ENCODE assay signal across 1 cellular context in genomic region chr1:201023517-201023902, GRCh38.
TF ChIP-seq lines count a peak whose summit lies in the region.

Gene KIF21B, minus strand, starts transcription at chr1:201023714. Its CDS starts 331 bp downstream, at chr1:201023383.

TF ChIP-seq in K562, 482 proteins besides CTCF, POLR2A, EP300 and RAD21 (continued from another document and continues in another):
- TF ChIP-seq, protein P1, sequence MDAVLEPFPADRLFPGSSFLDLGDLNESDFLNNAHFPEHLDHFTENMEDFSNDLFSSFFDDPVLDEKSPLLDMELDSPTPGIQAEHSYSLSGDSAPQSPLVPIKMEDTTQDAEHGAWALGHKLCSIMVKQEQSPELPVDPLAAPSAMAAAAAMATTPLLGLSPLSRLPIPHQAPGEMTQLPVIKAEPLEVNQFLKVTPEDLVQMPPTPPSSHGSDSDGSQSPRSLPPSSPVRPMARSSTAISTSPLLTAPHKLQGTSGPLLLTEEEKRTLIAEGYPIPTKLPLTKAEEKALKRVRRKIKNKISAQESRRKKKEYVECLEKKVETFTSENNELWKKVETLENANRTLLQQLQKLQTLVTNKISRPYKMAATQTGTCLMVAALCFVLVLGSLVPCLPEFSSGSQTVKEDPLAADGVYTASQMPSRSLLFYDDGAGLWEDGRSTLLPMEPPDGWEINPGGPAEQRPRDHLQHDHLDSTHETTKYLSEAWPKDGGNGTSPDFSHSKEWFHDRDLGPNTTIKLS (IDR thresholded peaks at IDR 0.05; ENCODE audit: borderline replicate concordance, low read depth), result no peak
- TF ChIP-seq, protein P2, sequence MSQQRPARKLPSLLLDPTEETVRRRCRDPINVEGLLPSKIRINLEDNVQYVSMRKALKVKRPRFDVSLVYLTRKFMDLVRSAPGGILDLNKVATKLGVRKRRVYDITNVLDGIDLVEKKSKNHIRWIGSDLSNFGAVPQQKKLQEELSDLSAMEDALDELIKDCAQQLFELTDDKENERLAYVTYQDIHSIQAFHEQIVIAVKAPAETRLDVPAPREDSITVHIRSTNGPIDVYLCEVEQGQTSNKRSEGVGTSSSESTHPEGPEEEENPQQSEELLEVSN (IDR thresholded peaks at IDR 0.05; ENCODE audit: borderline replicate concordance in 1 of 2, extremely low read depth in 1 of 2, insufficient read depth in 1 of 2, insufficient read length in 1 of 2, low read depth in 1 of 2, low read length in 1 of 2, poor library complexity in 1 of 2, severe bottlenecking in 1 of 2), result peak; percentile 72 to 91
- TF ChIP-seq MAFK (IDR thresholded peaks at IDR 0.05; ENCODE audit: low read length), result no peak
- TF ChIP-seq PHB2 (IDR thresholded peaks at IDR 0.05; ENCODE audit: low read depth), result no peak
- no peak for TF ChIP-seq ZNF551 (CRISPR knock-in tag; IDR thresholded peaks at IDR 0.05)
- no peak for TF ChIP-seq ZBTB11 (CRISPR knock-in tag; IDR thresholded peaks at IDR 0.05)
- TF ChIP-seq ZNF778 (CRISPR knock-in tag; IDR thresholded peaks at IDR 0.05), result no peak
- TF ChIP-seq HDGF (IDR thresholded peaks at IDR 0.05), result no peak
- TF ChIP-seq NCOA6 (IDR thresholded peaks at IDR 0.05), result no peak
- TF ChIP-seq, protein P3, sequence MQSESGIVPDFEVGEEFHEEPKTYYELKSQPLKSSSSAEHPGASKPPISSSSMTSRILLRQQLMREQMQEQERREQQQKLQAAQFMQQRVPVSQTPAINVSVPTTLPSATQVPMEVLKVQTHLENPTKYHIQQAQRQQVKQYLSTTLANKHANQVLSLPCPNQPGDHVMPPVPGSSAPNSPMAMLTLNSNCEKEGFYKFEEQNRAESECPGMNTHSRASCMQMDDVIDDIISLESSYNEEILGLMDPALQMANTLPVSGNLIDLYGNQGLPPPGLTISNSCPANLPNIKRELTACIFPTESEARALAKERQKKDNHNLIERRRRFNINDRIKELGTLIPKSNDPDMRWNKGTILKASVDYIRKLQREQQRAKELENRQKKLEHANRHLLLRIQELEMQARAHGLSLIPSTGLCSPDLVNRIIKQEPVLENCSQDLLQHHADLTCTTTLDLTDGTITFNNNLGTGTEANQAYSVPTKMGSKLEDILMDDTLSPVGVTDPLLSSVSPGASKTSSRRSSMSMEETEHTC (IDR thresholded peaks at IDR 0.05), result no peak
- TF ChIP-seq, protein P4, sequence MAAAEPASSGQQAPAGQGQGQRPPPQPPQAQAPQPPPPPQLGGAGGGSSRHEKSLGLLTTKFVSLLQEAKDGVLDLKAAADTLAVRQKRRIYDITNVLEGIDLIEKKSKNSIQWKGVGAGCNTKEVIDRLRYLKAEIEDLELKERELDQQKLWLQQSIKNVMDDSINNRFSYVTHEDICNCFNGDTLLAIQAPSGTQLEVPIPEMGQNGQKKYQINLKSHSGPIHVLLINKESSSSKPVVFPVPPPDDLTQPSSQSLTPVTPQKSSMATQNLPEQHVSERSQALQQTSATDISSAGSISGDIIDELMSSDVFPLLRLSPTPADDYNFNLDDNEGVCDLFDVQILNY (CRISPR knock-in tag; IDR thresholded peaks at IDR 0.05), result no peak
- TF ChIP-seq CEBPG (CRISPR knock-in tag; IDR thresholded peaks at IDR 0.05), result no peak
- TF ChIP-seq CEBPG (tag; conservative IDR thresholded peaks at IDR 0.05 in 1 of 2, IDR thresholded peaks at IDR 0.05 in 1 of 2), result no peak
- TF ChIP-seq FOXA1 (IDR thresholded peaks at IDR 0.05; ENCODE audit: borderline replicate concordance), result no peak
- peak; percentile 63 for TF ChIP-seq CCNT2 (IDR thresholded peaks at IDR 0.05; ENCODE audit: borderline replicate concordance, extremely low read depth, insufficient read length, low read depth, low read length)
- no peak for TF ChIP-seq RBM17 (IDR thresholded peaks at IDR 0.05; ENCODE audit: borderline replicate concordance, low read depth, low read length)
- TF ChIP-seq MYNN (IDR thresholded peaks at IDR 0.05), result no peak
- TF ChIP-seq MYNN (CRISPR knock-in tag; IDR thresholded peaks at IDR 0.05), result no peak
- TF ChIP-seq CBFA2T3 (IDR thresholded peaks at IDR 0.05), result no peak
- no peak for TF ChIP-seq MEF2A (IDR thresholded peaks at IDR 0.05; ENCODE audit: control insufficient read depth, low read depth, low read length)
- TF ChIP-seq ZNF57 (CRISPR knock-in tag; IDR thresholded peaks at IDR 0.05), result no peak
- TF ChIP-seq SRSF3 (IDR thresholded peaks at IDR 0.05; ENCODE audit: insufficient read depth, low read length), result no peak
- peak; percentile 81 for TF ChIP-seq CXXC5 (CRISPR knock-in tag; IDR thresholded peaks at IDR 0.05)
- no peak for TF ChIP-seq TCFL5 (CRISPR knock-in tag; conservative IDR thresholded peaks at IDR 0.05)
- TF ChIP-seq SIN3B (IDR thresholded peaks at IDR 0.05; ENCODE audit: low read depth), result peak; percentile 51; the same call in 1 of the 2 replicates
- TF ChIP-seq KLF16 (IDR thresholded peaks at IDR 0.05), result no peak
- TF ChIP-seq STAT5A (IDR thresholded peaks at IDR 0.05; ENCODE audit: borderline replicate concordance, low read length), result no peak
- TF ChIP-seq BRCA1 (IDR thresholded peaks at IDR 0.05), result no peak
- no peak for TF ChIP-seq BRCA1 (CRISPR knock-in tag; IDR thresholded peaks at IDR 0.05)
- TF ChIP-seq SRSF1 (IDR thresholded peaks at IDR 0.05; ENCODE audit: low read depth, low read length), result no peak
- TF ChIP-seq PPARD (CRISPR knock-in tag; IDR thresholded peaks at IDR 0.05), result no peak
- TF ChIP-seq BRD4 (IDR thresholded peaks at IDR 0.05), result no peak
- no peak for TF ChIP-seq PURB (CRISPR knock-in tag; IDR thresholded peaks at IDR 0.05; ENCODE audit: low read depth)
- no peak for TF ChIP-seq ZBTB43 (CRISPR knock-in tag; IDR thresholded peaks at IDR 0.05)
- TF ChIP-seq, protein P5, sequence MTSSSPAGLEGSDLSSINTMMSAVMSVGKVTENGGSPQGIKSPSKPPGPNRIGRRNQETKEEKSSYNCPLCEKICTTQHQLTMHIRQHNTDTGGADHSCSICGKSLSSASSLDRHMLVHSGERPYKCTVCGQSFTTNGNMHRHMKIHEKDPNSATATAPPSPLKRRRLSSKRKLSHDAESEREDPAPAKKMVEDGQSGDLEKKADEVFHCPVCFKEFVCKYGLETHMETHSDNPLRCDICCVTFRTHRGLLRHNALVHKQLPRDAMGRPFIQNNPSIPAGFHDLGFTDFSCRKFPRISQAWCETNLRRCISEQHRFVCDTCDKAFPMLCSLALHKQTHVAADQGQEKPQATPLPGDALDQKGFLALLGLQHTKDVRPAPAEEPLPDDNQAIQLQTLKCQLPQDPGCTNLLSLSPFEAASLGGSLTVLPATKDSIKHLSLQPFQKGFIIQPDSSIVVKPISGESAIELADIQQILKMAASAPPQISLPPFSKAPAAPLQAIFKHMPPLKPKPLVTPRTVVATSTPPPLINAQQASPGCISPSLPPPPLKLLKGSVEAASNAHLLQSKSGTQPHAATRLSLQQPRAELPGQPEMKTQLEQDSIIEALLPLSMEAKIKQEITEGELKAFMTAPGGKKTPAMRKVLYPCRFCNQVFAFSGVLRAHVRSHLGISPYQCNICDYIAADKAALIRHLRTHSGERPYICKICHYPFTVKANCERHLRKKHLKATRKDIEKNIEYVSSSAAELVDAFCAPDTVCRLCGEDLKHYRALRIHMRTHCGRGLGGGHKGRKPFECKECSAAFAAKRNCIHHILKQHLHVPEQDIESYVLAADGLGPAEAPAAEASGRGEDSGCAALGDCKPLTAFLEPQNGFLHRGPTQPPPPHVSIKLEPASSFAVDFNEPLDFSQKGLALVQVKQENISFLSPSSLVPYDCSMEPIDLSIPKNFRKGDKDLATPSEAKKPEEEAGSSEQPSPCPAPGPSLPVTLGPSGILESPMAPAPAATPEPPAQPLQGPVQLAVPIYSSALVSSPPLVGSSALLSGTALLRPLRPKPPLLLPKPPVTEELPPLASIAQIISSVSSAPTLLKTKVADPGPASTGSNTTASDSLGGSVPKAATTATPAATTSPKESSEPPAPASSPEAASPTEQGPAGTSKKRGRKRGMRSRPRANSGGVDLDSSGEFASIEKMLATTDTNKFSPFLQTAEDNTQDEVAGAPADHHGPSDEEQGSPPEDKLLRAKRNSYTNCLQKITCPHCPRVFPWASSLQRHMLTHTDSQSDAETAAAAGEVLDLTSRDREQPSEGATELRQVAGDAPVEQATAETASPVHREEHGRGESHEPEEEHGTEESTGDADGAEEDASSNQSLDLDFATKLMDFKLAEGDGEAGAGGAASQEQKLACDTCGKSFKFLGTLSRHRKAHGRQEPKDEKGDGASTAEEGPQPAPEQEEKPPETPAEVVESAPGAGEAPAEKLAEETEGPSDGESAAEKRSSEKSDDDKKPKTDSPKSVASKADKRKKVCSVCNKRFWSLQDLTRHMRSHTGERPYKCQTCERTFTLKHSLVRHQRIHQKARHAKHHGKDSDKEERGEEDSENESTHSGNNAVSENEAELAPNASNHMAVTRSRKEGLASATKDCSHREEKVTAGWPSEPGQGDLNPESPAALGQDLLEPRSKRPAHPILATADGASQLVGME (CRISPR knock-in tag; IDR thresholded peaks at IDR 0.05), result no peak
- TF ChIP-seq ZBTB49 (CRISPR knock-in tag; IDR thresholded peaks at IDR 0.05; ENCODE audit: borderline replicate concordance), result no peak
- no peak for TF ChIP-seq CHD4 (IDR thresholded peaks at IDR 0.05; ENCODE audit: insufficient read depth, insufficient replicate concordance, low read depth, low read length, poor library complexity, severe bottlenecking)
- TF ChIP-seq SIN3A (IDR thresholded peaks at IDR 0.05; ENCODE audit: borderline replicate concordance in 2 of 2, control insufficient read depth in 1 of 2, low read depth in 2 of 2, low read length in 2 of 2), result peak; percentile 50 to 81; a peak in 2 of 4 replicates
- TF ChIP-seq ZNF780A (CRISPR knock-in tag; IDR thresholded peaks at IDR 0.05), result no peak
- TF ChIP-seq POLR2G (IDR thresholded peaks at IDR 0.05; ENCODE audit: low read depth, low read length), result peak; percentile 68
- TF ChIP-seq SIX5 (IDR thresholded peaks at IDR 0.05; ENCODE audit: borderline replicate concordance in 1 of 2, insufficient read depth in 1 of 2, low read depth in 1 of 2, low read length in 2 of 2), result no peak
- TF ChIP-seq ZNF766 (CRISPR knock-in tag; conservative IDR thresholded peaks at IDR 0.05), result no peak
- no peak for TF ChIP-seq SMARCA5 (IDR thresholded peaks at IDR 0.05)
- TF ChIP-seq NFIC (IDR thresholded peaks at IDR 0.05), result peak; percentile 45; the same call in 1 of the 2 replicates
- TF ChIP-seq DPF2 (IDR thresholded peaks at IDR 0.05), result no peak
- no peak for TF ChIP-seq ZNF511 (CRISPR knock-in tag; IDR thresholded peaks at IDR 0.05)
- TF ChIP-seq GTF2A2 (tag; IDR thresholded peaks at IDR 0.05), result no peak
- no peak for TF ChIP-seq WHSC1 (IDR thresholded peaks at IDR 0.05; ENCODE audit: low read length)
- no peak for TF ChIP-seq FOXA3 (CRISPR knock-in tag; conservative IDR thresholded peaks at IDR 0.05 in 1 of 2, IDR thresholded peaks at IDR 0.05 in 1 of 2)
